Comparison of ENCODE assay signal across 22 cellular contexts in the genomic region with DNA sequence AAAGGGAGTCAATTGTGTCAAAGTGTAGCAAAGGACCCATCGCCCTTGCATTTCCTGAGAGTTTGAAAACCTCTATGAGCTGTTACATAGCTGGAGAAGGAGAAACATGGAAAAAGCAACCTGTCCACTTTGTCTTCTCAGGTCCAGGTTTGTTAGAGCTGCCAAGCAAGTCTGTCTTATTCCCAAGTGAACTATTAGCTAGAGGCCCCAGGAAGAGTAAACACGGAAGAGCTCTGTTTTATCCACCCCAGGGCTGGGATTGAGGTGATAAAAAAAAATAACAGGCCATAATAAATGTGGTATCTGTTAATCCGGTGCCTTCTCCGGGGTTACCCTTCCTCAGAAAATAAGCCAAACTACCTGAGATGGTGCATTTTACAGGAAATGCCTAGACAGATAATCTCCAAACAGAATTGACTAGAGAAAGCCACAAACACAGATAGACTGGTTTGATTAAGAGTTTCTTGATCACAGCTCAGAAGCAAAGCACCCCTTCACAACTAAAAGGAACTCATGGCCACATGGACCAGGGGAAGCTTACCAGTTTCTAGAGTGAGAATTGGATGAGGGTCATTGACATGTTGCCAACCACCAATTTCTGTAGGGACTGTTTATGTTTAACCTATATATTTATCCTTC. TPM values are rescaled to one million over a fixed set of nuclear protein-coding genes. Genes with fewer than 3 reads are reported as not detected.
DNase-seq lines count a peak whose midpoint lies in the region; ATAC-seq lines count a peak whose summit lies in the region.
"Had no signal": no experiment of that assay in that cellular context is flagged by ENCODE, and none has a peak within 500 bp of the region (broad histone marks: within the 10 kb centered on the region; RNA-seq: fewer than 3 reads in every experiment).

No MANE protein-coding gene starts in this region.

- H3K36me3 Mint-ChIP-seq in activated naive CD8-positive, alpha-beta T cell treated with anti-CD3 and anti-CD28 coated beads, Interleukin-2, amount 10 ng/mL, durations not matched to agents 7 days and 5 days = no peaks in the 10 kb centered on the region
- H3K36me3 Mint-ChIP-seq in activated naive CD8-positive, alpha-beta T cell treated with anti-CD3 and anti-CD28 coated beads for 36 hours = no peaks in the 10 kb centered on the region
- H3K36me3 Mint-ChIP-seq in activated T-helper 17 cell treated with anti-CD3 and anti-CD28 coated beads, Interleukin-2, amount 50 U/mL, for 72 hours (ENCODE audit: low read depth) = no peaks in the 10 kb centered on the region
- no peaks in the 10 kb centered on the region for H3K36me3 Mint-ChIP-seq in stimulated activated effector memory CD8-positive, alpha-beta T cell treated with anti-CD3 and anti-CD28 coated beads, Interleukin-12 subunit alpha, Interleukin-12 subunit beta, amount 100 ng/mL, for 72 hours

- peaks cover 4% of the 10 kb centered on the region for H3K27me3 Mint-ChIP-seq in activated naive CD8-positive, alpha-beta T cell treated with anti-CD3 and anti-CD28 coated beads, Interleukin-2, amount 10 ng/mL, durations not matched to agents 7 days and 5 days
- H3K27me3 Mint-ChIP-seq in activated naive CD8-positive, alpha-beta T cell treated with anti-CD3 and anti-CD28 coated beads for 36 hours = no peaks in the 10 kb centered on the region
- H3K27me3 Mint-ChIP-seq in activated T-helper 17 cell treated with anti-CD3 and anti-CD28 coated beads, Interleukin-2, amount 50 U/mL, for 72 hours = peaks cover 4% of the 10 kb centered on the region

- no peak for DNase-seq in activated naive CD8-positive, alpha-beta T cell treated with anti-CD3 and anti-CD28 coated beads, Interleukin-2, amount 10 ng/mL, durations not matched to agents 7 days and 5 days
- no peak for DNase-seq in activated naive CD8-positive, alpha-beta T cell treated with anti-CD3 and anti-CD28 coated beads for 36 hours
- DNase-seq in NCI-H526 (lab: John Stamatoyannopoulos, UW) (peak; percentile 14 to 53), DMS79 (lab: John Stamatoyannopoulos, UW) (no peak), NCI-H2081 treated with DMSO at 0.1 percent for 48 hours (lab: John Stamatoyannopoulos, UW) (no peak)
- DNase-seq in stimulated activated effector memory CD8-positive, alpha-beta T cell treated with anti-CD3 and anti-CD28 coated beads, Interleukin-12 subunit alpha, Interleukin-12 subunit beta, amount 100 ng/mL, for 72 hours (ENCODE audit: low spot score in 2 of 2) = no peak
- DNase-seq: ACHN; activated naive CD4-positive, alpha-beta T cell treated with anti-CD3 and anti-CD28 coated beads for 36 hours; aorta; caudate nucleus; heart right ventricle; KG1; NCI-H1930; NCI-H226; posterior cingulate gyrus; SIG-M5; sigmoid colon; uterus had no signal

- no peak overlapping the region for H3K27ac Mint-ChIP-seq in activated naive CD8-positive, alpha-beta T cell treated with anti-CD3 and anti-CD28 coated beads, Interleukin-2, amount 10 ng/mL, durations not matched to agents 7 days and 5 days
- no peak overlapping the region for H3K27ac Mint-ChIP-seq in activated naive CD8-positive, alpha-beta T cell treated with anti-CD3 and anti-CD28 coated beads for 36 hours
- peak overlapping the region; percentile 3 for H3K27ac Mint-ChIP-seq in activated T-helper 17 cell treated with anti-CD3 and anti-CD28 coated beads, Interleukin-2, amount 50 U/mL, for 72 hours
- no peak overlapping the region for H3K27ac Mint-ChIP-seq in stimulated activated effector memory CD8-positive, alpha-beta T cell treated with anti-CD3 and anti-CD28 coated beads, Interleukin-12 subunit alpha, Interleukin-12 subunit beta, amount 100 ng/mL, for 72 hours
- H3K27ac Mint-ChIP-seq: activated naive CD4-positive, alpha-beta T cell treated with anti-CD3 and anti-CD28 coated beads for 36 hours had no signal

- no peaks in the 10 kb centered on the region for H3K9me3 Mint-ChIP-seq in activated naive CD8-positive, alpha-beta T cell treated with anti-CD3 and anti-CD28 coated beads, Interleukin-2, amount 10 ng/mL, durations not matched to agents 7 days and 5 days
- no peaks in the 10 kb centered on the region for H3K9me3 Mint-ChIP-seq in activated naive CD8-positive, alpha-beta T cell treated with anti-CD3 and anti-CD28 coated beads for 36 hours
- no peaks in the 10 kb centered on the region for H3K9me3 Mint-ChIP-seq in activated T-helper 17 cell treated with anti-CD3 and anti-CD28 coated beads, Interleukin-2, amount 50 U/mL, for 72 hours
- H3K9me3 Mint-ChIP-seq in stimulated activated effector memory CD8-positive, alpha-beta T cell treated with anti-CD3 and anti-CD28 coated beads, Interleukin-12 subunit alpha, Interleukin-12 subunit beta, amount 100 ng/mL, for 72 hours = no peaks in the 10 kb centered on the region
- H3K9me3 Mint-ChIP-seq: activated naive CD4-positive, alpha-beta T cell treated with anti-CD3 and anti-CD28 coated beads for 36 hours had no signal

- ATAC-seq in activated naive CD8-positive, alpha-beta T cell treated with anti-CD3 and anti-CD28 coated beads, Interleukin-2, amount 10 ng/mL, durations not matched to agents 7 days and 5 days (ENCODE audit: low read depth) = peak; percentile 47
- ATAC-seq in activated T-helper 17 cell treated with anti-CD3 and anti-CD28 coated beads, Interleukin-2, amount 50 U/mL, for 72 hours (replicated peaks) = peak; percentile 73
- peak; percentile 75 for ATAC-seq in stimulated activated effector memory CD8-positive, alpha-beta T cell treated with anti-CD3 and anti-CD28 coated beads, Interleukin-12 subunit alpha, Interleukin-12 subunit beta, amount 100 ng/mL, for 72 hours
- no peak for ATAC-seq in HG02840 (IDR thresholded peaks at IDR 0.05; ENCODE audit: low FRiP score, unreplicated experiment)
- ATAC-seq: heart right ventricle, left lobe of liver had no signal

- peaks cover 6% of the 10 kb centered on the region for H3K4me1 Mint-ChIP-seq in activated naive CD8-positive, alpha-beta T cell treated with anti-CD3 and anti-CD28 coated beads, Interleukin-2, amount 10 ng/mL, durations not matched to agents 7 days and 5 days
- H3K4me1 Mint-ChIP-seq in activated naive CD8-positive, alpha-beta T cell treated with anti-CD3 and anti-CD28 coated beads for 36 hours = peaks cover 9% of the 10 kb centered on the region
- peaks cover 8% of the 10 kb centered on the region for H3K4me1 Mint-ChIP-seq in activated T-helper 17 cell treated with anti-CD3 and anti-CD28 coated beads, Interleukin-2, amount 50 U/mL, for 72 hours
- peaks cover 16% of the 10 kb centered on the region for H3K4me1 Mint-ChIP-seq in stimulated activated effector memory CD8-positive, alpha-beta T cell treated with anti-CD3 and anti-CD28 coated beads, Interleukin-12 subunit alpha, Interleukin-12 subunit beta, amount 100 ng/mL, for 72 hours

- POLR2A ChIA-PET in activated naive CD8-positive, alpha-beta T cell treated with anti-CD3 and anti-CD28 coated beads, Interleukin-2, amount 10 ng/mL, durations not matched to agents 7 days and 5 days (lab: Charles Lee) = no interaction called here

- H3K4me3 Mint-ChIP-seq in activated naive CD8-positive, alpha-beta T cell treated with anti-CD3 and anti-CD28 coated beads, Interleukin-2, amount 10 ng/mL, durations not matched to agents 7 days and 5 days = no peak overlapping the region
- no peak overlapping the region for H3K4me3 Mint-ChIP-seq in activated naive CD8-positive, alpha-beta T cell treated with anti-CD3 and anti-CD28 coated beads for 36 hours
- H3K4me3 Mint-ChIP-seq in activated T-helper 17 cell treated with anti-CD3 and anti-CD28 coated beads, Interleukin-2, amount 50 U/mL, for 72 hours = no peak overlapping the region
- no peak overlapping the region for H3K4me3 Mint-ChIP-seq in stimulated activated effector memory CD8-positive, alpha-beta T cell treated with anti-CD3 and anti-CD28 coated beads, Interleukin-12 subunit alpha, Interleukin-12 subunit beta, amount 100 ng/mL, for 72 hours
- H3K4me3 Mint-ChIP-seq: activated naive CD4-positive, alpha-beta T cell treated with anti-CD3 and anti-CD28 coated beads for 36 hours; neural crest cell had no signal

RNA-seq across cellular contexts. Expression of a gene that starts 35.9 kb away (rescaled TPM):
- 10 to 100 TPM; 36.8 to 39.4 TPM for total RNA-seq in activated naive CD8-positive, alpha-beta T cell treated with anti-CD3 and anti-CD28 coated beads, Interleukin-2, amount 10 ng/mL, durations not matched to agents 7 days and 5 days
- 10 to 100 TPM; 16.6 to 16.7 TPM for total RNA-seq in activated naive CD8-positive, alpha-beta T cell treated with anti-CD3 and anti-CD28 coated beads for 36 hours
- total RNA-seq in activated T-helper 17 cell treated with anti-CD3 and anti-CD28 coated beads, Interleukin-2, amount 50 U/mL, for 72 hours = 10 to 100 TPM; 15.5 to 20.8 TPM

Comparison
In these comparisons a context has a peak if more than half of its experiments do, and no peak if none do; other contexts are left out.
1. DNase-seq: peak in NCI-H526 (2 of 2); none in activated naive CD8-positive, alpha-beta T cell treated with anti-CD3 and anti-CD28 coated beads, Interleukin-2, amount 10 ng/mL, durations not matched to agents 7 days and 5 days (single experiment), activated naive CD8-positive, alpha-beta T cell treated with anti-CD3 and anti-CD28 coated beads for 36 hours (single experiment), stimulated activated effector memory CD8-positive, alpha-beta T cell treated with anti-CD3 and anti-CD28 coated beads, Interleukin-12 subunit alpha, Interleukin-12 subunit beta, amount 100 ng/mL, for 72 hours (0 of 2), DMS79 (single experiment) and NCI-H2081 treated with DMSO at 0.1 percent for 48 hours (single experiment).